19 cellular contexts compared by ENCODE assay signal in the genomic region with DNA sequence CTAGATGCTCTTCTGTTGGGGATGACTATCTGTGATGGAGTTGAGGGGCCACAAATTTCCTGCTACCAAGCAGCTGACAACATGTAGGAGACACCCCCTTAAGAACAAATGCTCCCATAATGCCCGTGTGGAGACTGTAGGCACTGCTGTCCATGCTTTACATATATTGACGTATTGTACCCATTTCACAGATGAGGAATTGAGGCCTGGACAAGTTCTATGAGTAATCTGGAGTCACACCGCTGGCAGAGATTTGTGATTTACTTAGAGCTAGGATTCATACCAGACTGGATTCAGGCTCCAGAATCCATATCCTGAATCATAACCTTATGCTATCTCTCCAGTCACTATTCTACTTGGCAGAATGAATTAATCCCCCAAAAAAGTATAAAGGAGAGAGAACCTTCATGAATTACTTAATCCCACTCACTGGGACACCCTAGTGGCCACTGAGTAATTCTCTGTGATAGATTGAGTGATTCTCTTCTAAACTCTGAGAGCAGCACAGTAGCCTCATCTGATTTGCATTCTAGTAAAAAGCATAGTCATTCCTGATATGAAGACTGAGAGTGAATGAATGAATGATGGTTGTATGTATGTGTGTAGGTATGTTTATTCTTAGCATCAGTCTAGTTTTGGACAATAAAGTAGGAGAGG.
DNase-seq lines count a peak whose midpoint lies in the region; ATAC-seq, FAIRE-seq and TF ChIP-seq lines count a peak whose summit lies in the region.
"Had no signal": no experiment of that assay in that cellular context is flagged by ENCODE, and none has a peak within 500 bp of the region (broad histone marks: within the 10 kb centered on the region; RNA-seq: fewer than 3 reads in every experiment).

No MANE protein-coding gene starts in this region.

- H3K4me2 ChIP-seq in K562 (ENCODE audit: insufficient read depth, low read length), result no peak overlapping the region
- H3K4me2 ChIP-seq: KMS-11 had no signal

- TF ChIP-seq CTCF in AG04450 (IDR thresholded peaks at IDR 0.05; ENCODE audit: low read depth, low read length) (0 out of 2 replicates have a peak, but pooled peaks have one; percentile 11), K562 (IDR thresholded peaks at IDR 0.05 in 2 of 3, conservative IDR thresholded peaks at IDR 0.05 in 1 of 3; ENCODE audit: insufficient read depth in 2 of 3, low read depth in 1 of 3, low read length in 3 of 3) (peak in 2 of 3 experiments; percentile 27 to 33; a peak in 2 of 6 replicates), sigmoid colon (IDR thresholded peaks at IDR 0.05) (no peak)

- in situ Hi-C loops in K562 (cut with MboI), result no loop called here

- H3K27me3 ChIP-seq in AG04450 (ENCODE audit: control insufficient read depth, insufficient read depth, low read length), result no peaks in the 10 kb centered on the region
- H3K27me3 ChIP-seq in K562 (ENCODE audit: control insufficient read depth in 2 of 2, insufficient read depth in 2 of 2, low read length in 2 of 2), result no peaks in the 10 kb centered on the region
- no peaks in the 10 kb centered on the region for H3K27me3 ChIP-seq in sigmoid colon
- H3K27me3 ChIP-seq: heart right ventricle, upper lobe of right lung had no signal

- no peak overlapping the region for H3K27ac ChIP-seq in AG04450 (ENCODE audit: low read depth, low read length)
- no peak overlapping the region for H3K27ac ChIP-seq in K562 (ENCODE audit: extremely low read depth, low read depth, low read length)
- no peak overlapping the region for H3K27ac ChIP-seq in sigmoid colon
- H3K27ac ChIP-seq: epithelial cell of prostate, heart right ventricle, KMS-11, upper lobe of right lung had no signal

- intact Hi-C loops in K562 (cut with micrococcal nuclease), result no loop called here
- intact Hi-C loops in sigmoid colon (cut with DNase I), result no loop called here

- TF ChIP-seq EP300 in K562 (IDR thresholded peaks at IDR 0.05; ENCODE audit: low read length) (no peak), sigmoid colon (IDR thresholded peaks at IDR 0.05) (no peak)

- H3K79me2 ChIP-seq in K562 (ENCODE audit: control insufficient read depth, insufficient read depth, low read length), result no peaks in the 10 kb centered on the region

- DNase-seq in AG04450 (ENCODE audit: low read depth, low spot score) (no peak), K562 (ENCODE audit: extremely low read depth in 1 of 4, low spot score in 3 of 4) (peak in 2 of 4 experiments; percentile 7 to 9), pons (ENCODE audit: low spot score) (no peak), sigmoid colon (no peak)
- no peak for DNase-seq in activated CD4-positive, alpha-beta T cell treated with anti-CD3 and anti-CD28 coated beads for 1 hour
- DNase-seq: activated CD8-positive, alpha-beta memory T cell treated with anti-CD3 and anti-CD28 coated beads for 24 hours; activated naive CD4-positive, alpha-beta T cell treated with Interleukin-2 at 50 U/mL for 16 hours; central memory CD4-positive, alpha-beta T cell; heart right ventricle; NCI-H1694; stimulated activated CD4-positive, alpha-beta T cell treated with anti-CD3 and anti-CD28 coated beads, Interleukin-1b, Interleukin-23, amount 100 ng/mL, for 48 hours; T1000; upper lobe of right lung had no signal

- H3K4me1 ChIP-seq in K562 (replicated peaks in 1 of 2; ENCODE audit: control insufficient read depth in 2 of 2, insufficient read depth in 2 of 2, low read length in 2 of 2) (no peaks in the 10 kb centered on the region), sigmoid colon (no peaks in the 10 kb centered on the region)
- H3K4me1 ChIP-seq: heart right ventricle, upper lobe of right lung had no signal

- WGBS in K562 (ENCODE audit: insufficient coverage, low coverage, missing lambda C conversion rate), result 4% methylated on average over 3 of the region's 3 CpGs
- 82 to 93% methylated on average over 3 of the region's 3 CpGs for WGBS in sigmoid colon, 2 donors

- POLR2A ChIA-PET in AG04450 (lab: Yijun Ruan, JAX), result no interaction called here
- POLR2A ChIA-PET in K562 (lab: Yijun Ruan, JAX), result no interaction called here

- H3K9ac ChIP-seq in K562 (ENCODE audit: insufficient read depth in 1 of 2, low read depth in 2 of 2, low read length in 2 of 2), result no peak overlapping the region
- H3K9ac ChIP-seq: KMS-11 had no signal

- H3K9me3 ChIP-seq in AG04450 (ENCODE audit: control insufficient read depth, insufficient read depth, low read length), result no peaks in the 10 kb centered on the region
- no peaks in the 10 kb centered on the region; the same call in 1 of the 2 replicates for H3K9me3 ChIP-seq in K562 (replicated peaks; ENCODE audit: control insufficient read depth, insufficient read depth, low read depth, low read length)
- H3K9me3 ChIP-seq in sigmoid colon, result no peaks in the 10 kb centered on the region
- H3K9me3 ChIP-seq: upper lobe of right lung had no signal

- H4K20me1 ChIP-seq in K562 (replicated peaks; ENCODE audit: control insufficient read depth, insufficient read depth, low read length), result no peaks in the 10 kb centered on the region

- CTCF ChIA-PET in AG04450 (lab: Charles Lee) (interaction anchor here (1.0 kb wide), 1 partner anchor 334 kb away, joined by 3 read pairs; no protein-coding TSS in a partner anchor), K562 (lab: Yijun Ruan, JAX; ENCODE audit: low intra/inter-chr PET ratio) (no interaction called here)

- H3K9me1 ChIP-seq in K562 (ENCODE audit: control insufficient read depth, insufficient read depth, low read length), result no peaks in the 10 kb centered on the region

- H3K4me3 ChIP-seq in AG04450 (ENCODE audit: low read depth, low read length) (no peak overlapping the region), K562 (no peak overlapping the region), sigmoid colon (no peak overlapping the region)
- H3K4me3 ChIP-seq: heart right ventricle, upper lobe of right lung had no signal

- no peak overlapping the region for H2AFZ ChIP-seq in K562 (ENCODE audit: low read depth, low read length)

- TF ChIP-seq RAD21 in K562 (CRISPR knock-in tag; conservative IDR thresholded peaks at IDR 0.05 in 1 of 2, IDR thresholded peaks at IDR 0.05 in 1 of 2), result peak in 1 of 2 experiments; percentile 44; a peak in 2 of 4 replicates

- FAIRE-seq in K562 (lab: Jason Lieb, UNC), result no peak
- FAIRE-seq: GM18507 had no signal

- TF ChIP-seq POLR2A in K562 (conservative IDR thresholded peaks at IDR 0.05) (no peak), sigmoid colon (IDR thresholded peaks at IDR 0.05) (no peak)

- H3K36me3 ChIP-seq in K562 (ENCODE audit: control insufficient read depth, insufficient read depth, low read length) (no peaks in the 10 kb centered on the region), sigmoid colon (no peaks in the 10 kb centered on the region)
- H3K36me3 ChIP-seq: heart right ventricle, upper lobe of right lung had no signal

- BruUV-seq in K562 (replicated peaks; lab: Mats Ljungman, UMichigan), result no TSS peak

- ATAC-seq in GM18519 (IDR thresholded peaks at IDR 0.05; ENCODE audit: low FRiP score, unreplicated experiment) (peak; percentile 89), HG03469 (IDR thresholded peaks at IDR 0.05; ENCODE audit: unreplicated experiment) (peak; percentile 89), K562 (peak; percentile 70), GM19467 (IDR thresholded peaks at IDR 0.05; ENCODE audit: unreplicated experiment) (no peak)
- ATAC-seq: heart right ventricle, upper lobe of right lung had no signal

TF ChIP-seq in K562, 482 proteins besides CTCF, POLR2A, EP300 and RAD21:
- 0 out of 4 replicates have a peak, but pooled peaks have one; percentile 24 to 43 for TF ChIP-seq KDM1A (IDR thresholded peaks at IDR 0.05)
- peak; percentile 89 for TF ChIP-seq RBM25 (IDR thresholded peaks at IDR 0.05; ENCODE audit: low read depth, low read length, severe bottlenecking)
- TF ChIP-seq MEF2A (IDR thresholded peaks at IDR 0.05; ENCODE audit: control insufficient read depth, low read depth, low read length), result no peak
- no peak for TF ChIP-seq RBM14 (IDR thresholded peaks at IDR 0.05; ENCODE audit: borderline replicate concordance, insufficient read depth, low read depth, low read length)
- peak; percentile 25; the same call in 1 of the 2 replicates for TF ChIP-seq MAFG (tag; conservative IDR thresholded peaks at IDR 0.05)
- TF ChIP-seq MTA1 (IDR thresholded peaks at IDR 0.05; ENCODE audit: borderline replicate concordance), result no peak
- 0 out of 2 replicates have a peak, but pooled peaks have one; percentile 58 for TF ChIP-seq BCOR (IDR thresholded peaks at IDR 0.05)

Comparison
In these comparisons a context has a peak if more than half of its experiments do, and no peak if none do; other contexts are left out.
1. CTCF ChIP-seq: peak in AG04450 (single experiment) and K562 (2 of 3); none in sigmoid colon (0 of 4).